15 cellular contexts compared by ENCODE assay signal in the genomic region with DNA sequence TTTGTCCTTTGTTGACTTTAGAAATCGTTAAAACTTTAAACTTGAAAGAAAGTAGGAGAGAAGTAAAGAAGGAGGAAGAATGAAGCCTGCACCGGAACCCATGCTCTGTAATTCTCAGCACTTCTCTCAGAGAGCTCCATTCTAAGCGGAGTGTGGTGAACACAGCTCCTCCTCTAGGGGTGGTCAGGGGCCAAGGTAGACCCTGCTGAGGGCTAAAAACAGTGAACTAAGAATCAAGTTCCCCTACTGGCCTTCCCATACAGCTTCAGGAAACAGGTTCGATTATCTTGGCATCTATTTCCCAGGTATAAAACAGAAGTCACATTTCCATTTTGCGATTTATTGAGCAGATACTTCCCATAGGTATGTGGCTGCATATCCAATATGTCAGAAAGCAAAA.
DNase-seq lines count a peak whose midpoint lies in the region; ATAC-seq and TF ChIP-seq lines count a peak whose summit lies in the region.
"Had no signal": no experiment of that assay in that cellular context is flagged by ENCODE, and none has a peak within 500 bp of the region (broad histone marks: within the 10 kb centered on the region; RNA-seq: fewer than 3 reads in every experiment).

No MANE protein-coding gene starts in this region.

- peaks cover 10 to 22% of the 10 kb centered on the region in 2 experiments; a peak in 3 of 4 replicates for H3K4me1 ChIP-seq in SK-N-SH (ENCODE audit: control insufficient read depth in 1 of 2, insufficient read depth in 2 of 2, low read depth in 1 of 2, low read length in 1 of 2)
- H3K4me1 ChIP-seq in RWPE2 (ENCODE audit: insufficient read depth, poor library complexity, severe bottlenecking), result peaks cover 14% of the 10 kb centered on the region
- peaks cover 13% of the 10 kb centered on the region for H3K4me1 ChIP-seq in foreskin keratinocyte
- H3K4me1 ChIP-seq in prostate gland (replicated peaks), result no peaks in the 10 kb centered on the region
- H3K4me1 ChIP-seq: Caco-2 had no signal

- no peak for TF ChIP-seq RAD21 in SK-N-SH (IDR thresholded peaks at IDR 0.05; ENCODE audit: low read length)

- H4K20me1 ChIP-seq in SK-N-SH (ENCODE audit: insufficient read depth), result no peaks in the 10 kb centered on the region

- CTCF ChIA-PET in SK-N-SH (lab: Yijun Ruan, JAX), result interaction anchor here (0.6 to 2.6 kb wide), 9 partner anchors 12 to 257 kb away, joined by 3 to 8 read pairs (median 5); no protein-coding TSS in a partner anchor

- no peak for ATAC-seq in SK-N-SH treated with all-trans-retinoic acid at 6 μM for 48 hours
- ATAC-seq in RWPE2 (ENCODE audit: low read depth), result no peak
- ATAC-seq in foreskin keratinocyte, result no peak
- ATAC-seq in GM18517 (IDR thresholded peaks at IDR 0.05; ENCODE audit: unreplicated experiment), result no peak

- H3K9me3 Mint-ChIP-seq in progenitor cell of endocrine pancreas (ENCODE audit: low read depth), result no peaks in the 10 kb centered on the region
- H3K9me3 Mint-ChIP-seq: CD8-positive, alpha-beta memory T cell had no signal

- H3K27ac ChIP-seq in SK-N-SH (ENCODE audit: low read depth in 2 of 2, low read length in 1 of 2) (no peak overlapping the region), RWPE2 (ENCODE audit: poor library complexity, severe bottlenecking) (peak overlapping the region; percentile 91), foreskin keratinocyte (peak overlapping the region; percentile 22), prostate gland (no peak overlapping the region)
- H3K27ac ChIP-seq: 22Rv1 had no signal

- TF ChIP-seq POLR2A in prostate gland (IDR thresholded peaks at IDR 0.05), result no peak

- no peak overlapping the region for H3K4me2 ChIP-seq in SK-N-SH

- peaks cover 17% of the 10 kb centered on the region for H3K4me1 Mint-ChIP-seq in progenitor cell of endocrine pancreas (ENCODE audit: low read depth)
- H3K4me1 Mint-ChIP-seq: CD8-positive, alpha-beta memory T cell; IgD-negative memory B cell had no signal

- WGBS in SK-N-SH (ENCODE audit: low lambda C conversion rate), result 91% methylated on average over 5 of the region's 5 CpGs
- WGBS in prostate gland, result 59% methylated on average over 5 of the region's 5 CpGs

- H3K27me3 ChIP-seq in SK-N-SH (ENCODE audit: insufficient read depth), result no peaks in the 10 kb centered on the region
- no peaks in the 10 kb centered on the region for H3K27me3 ChIP-seq in RWPE2 (ENCODE audit: insufficient read depth, poor library complexity, severe bottlenecking)
- no peaks in the 10 kb centered on the region for H3K27me3 ChIP-seq in foreskin keratinocyte
- H3K27me3 ChIP-seq in prostate gland (replicated peaks; ENCODE audit: insufficient read depth), result no peaks in the 10 kb centered on the region

- H3K4me3 ChIP-seq in SK-N-SH (ENCODE audit: low read depth in 2 of 2, low read length in 1 of 2), result no peak overlapping the region
- H3K4me3 ChIP-seq in RWPE2 (ENCODE audit: severe bottlenecking), result no peak overlapping the region
- H3K4me3 ChIP-seq in prostate gland, result no peak overlapping the region

- no peak overlapping the region for H3K27ac Mint-ChIP-seq in progenitor cell of endocrine pancreas
- H3K27ac Mint-ChIP-seq: CD14-positive monocyte; CD8-positive, alpha-beta memory T cell had no signal

- H3K9me3 ChIP-seq in SK-N-SH, result no peaks in the 10 kb centered on the region
- no peaks in the 10 kb centered on the region for H3K9me3 ChIP-seq in RWPE2 (ENCODE audit: severe bottlenecking)
- no peaks in the 10 kb centered on the region for H3K9me3 ChIP-seq in prostate gland
- H3K9me3 ChIP-seq: Caco-2 had no signal

- H3F3A ChIP-seq in SK-N-SH (replicated peaks; ENCODE audit: insufficient read depth), result peaks cover 12% of the 10 kb centered on the region

- H3K9me2 ChIP-seq in SK-N-SH, result no peaks in the 10 kb centered on the region

- intact Hi-C loops in prostate gland (cut with DNase I), result no loop called here

- no peaks in the 10 kb centered on the region for H3K36me3 Mint-ChIP-seq in progenitor cell of endocrine pancreas (ENCODE audit: insufficient read depth)
- H3K36me3 Mint-ChIP-seq: IgD-negative memory B cell had no signal

- H3K27me3 Mint-ChIP-seq in progenitor cell of endocrine pancreas, result peaks cover 11% of the 10 kb centered on the region

- H3K36me3 ChIP-seq in SK-N-SH (replicated peaks in 1 of 2; ENCODE audit: control insufficient read depth in 1 of 2, insufficient read depth in 2 of 2, low read length in 1 of 2) (no peaks in the 10 kb centered on the region), RWPE2 (ENCODE audit: low read depth) (no peaks in the 10 kb centered on the region), prostate gland (no peaks in the 10 kb centered on the region)

- TF ChIP-seq CTCF in SK-N-SH (IDR thresholded peaks at IDR 0.05) (no peak), RWPE2 (IDR thresholded peaks at IDR 0.05; ENCODE audit: poor library complexity, severe bottlenecking) (no peak), foreskin keratinocyte (conservative IDR thresholded peaks at IDR 0.05) (no peak), progenitor cell of endocrine pancreas (IDR thresholded peaks at IDR 0.05; ENCODE audit: unreplicated experiment) (peak; percentile 16), prostate gland (IDR thresholded peaks at IDR 0.05) (no peak)

- no peaks in the 10 kb centered on the region for H3K79me2 ChIP-seq in SK-N-SH (ENCODE audit: insufficient read depth)

- POLR2A ChIA-PET in SK-N-SH (lab: Yijun Ruan, JAX), result no interaction called here

- no peak for DNase-seq in SK-N-SH
- no peak for DNase-seq in RWPE2 (ENCODE audit: low spot score)
- no peak for DNase-seq in foreskin keratinocyte
- no peak for DNase-seq in progenitor cell of endocrine pancreas (ENCODE audit: low spot score, unreplicated experiment)
- DNase-seq in NCI-H1105 treated with DMSO at 0.1 percent for 48 hours (lab: John Stamatoyannopoulos, UW), result no peak
- DNase-seq in prostate gland (ENCODE audit: low spot score), result no peak
- DNase-seq: Caco-2; CD8-positive, alpha-beta memory T cell; DND-41; GF-D8 had no signal

- H3K4me3 Mint-ChIP-seq in progenitor cell of endocrine pancreas (ENCODE audit: low read depth), result no peak overlapping the region
- H3K4me3 Mint-ChIP-seq: CD14-positive monocyte; CD8-positive, alpha-beta memory T cell; IgD-negative memory B cell had no signal

- H2AFZ ChIP-seq in SK-N-SH (ENCODE audit: low read depth), result 0 out of 2 replicates have a peak overlapping the region, but pooled peaks have one; percentile 1

- no peak for TF ChIP-seq EP300 in SK-N-SH (IDR thresholded peaks at IDR 0.05; ENCODE audit: borderline replicate concordance in 1 of 2, low read depth in 1 of 2, low read length in 1 of 2)

- H3K9ac ChIP-seq in SK-N-SH, result no peak overlapping the region

TF ChIP-seq in SK-N-SH, 30 proteins besides CTCF, POLR2A, EP300 and RAD21:
- TF ChIP-seq RFX5 (IDR thresholded peaks at IDR 0.05; ENCODE audit: low read length) (no peak), ELF1 (IDR thresholded peaks at IDR 0.05) (no peak)
TF ChIP-seq in SK-N-SH: peak in this region for 0.

TF ChIP-seq in SK-N-SH treated with all-trans-retinoic acid at 6 μM for 48 hours, 23 proteins besides CTCF, POLR2A, EP300 and RAD21 (continues in another document):
- TF ChIP-seq ZFP3 (CRISPR knock-in tag; IDR thresholded peaks at IDR 0.05), result no peak
- no peak for TF ChIP-seq GLIS3 (CRISPR knock-in tag; IDR thresholded peaks at IDR 0.05)
- no peak for TF ChIP-seq PPARA (CRISPR knock-in tag; IDR thresholded peaks at IDR 0.05; ENCODE audit: borderline replicate concordance)
- TF ChIP-seq RARB (CRISPR knock-in tag; IDR thresholded peaks at IDR 0.05), result no peak
- no peak for TF ChIP-seq ESRRG (CRISPR knock-in tag; IDR thresholded peaks at IDR 0.05)
- no peak for TF ChIP-seq TOX (CRISPR knock-in tag; IDR thresholded peaks at IDR 0.05; ENCODE audit: borderline replicate concordance)
- TF ChIP-seq ZNF8 (CRISPR knock-in tag; IDR thresholded peaks at IDR 0.05), result no peak
- no peak for TF ChIP-seq SNAI2 (CRISPR knock-in tag; IDR thresholded peaks at IDR 0.05)
- no peak for TF ChIP-seq ZFP30 (CRISPR knock-in tag; IDR thresholded peaks at IDR 0.05)
- TF ChIP-seq, protein P1, sequence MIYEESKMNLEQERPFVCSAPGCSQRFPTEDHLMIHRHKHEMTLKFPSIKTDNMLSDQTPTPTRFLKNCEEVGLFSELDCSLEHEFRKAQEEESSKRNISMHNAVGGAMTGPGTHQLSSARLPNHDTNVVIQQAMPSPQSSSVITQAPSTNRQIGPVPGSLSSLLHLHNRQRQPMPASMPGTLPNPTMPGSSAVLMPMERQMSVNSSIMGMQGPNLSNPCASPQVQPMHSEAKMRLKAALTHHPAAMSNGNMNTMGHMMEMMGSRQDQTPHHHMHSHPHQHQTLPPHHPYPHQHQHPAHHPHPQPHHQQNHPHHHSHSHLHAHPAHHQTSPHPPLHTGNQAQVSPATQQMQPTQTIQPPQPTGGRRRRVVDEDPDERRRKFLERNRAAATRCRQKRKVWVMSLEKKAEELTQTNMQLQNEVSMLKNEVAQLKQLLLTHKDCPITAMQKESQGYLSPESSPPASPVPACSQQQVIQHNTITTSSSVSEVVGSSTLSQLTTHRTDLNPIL (CRISPR knock-in tag; IDR thresholded peaks at IDR 0.05; ENCODE audit: low read depth), result no peak
- no peak for TF ChIP-seq OSR1 (CRISPR knock-in tag; IDR thresholded peaks at IDR 0.05)
- no peak for TF ChIP-seq CSDC2 (CRISPR knock-in tag; IDR thresholded peaks at IDR 0.05)
- TF ChIP-seq, protein P2, sequence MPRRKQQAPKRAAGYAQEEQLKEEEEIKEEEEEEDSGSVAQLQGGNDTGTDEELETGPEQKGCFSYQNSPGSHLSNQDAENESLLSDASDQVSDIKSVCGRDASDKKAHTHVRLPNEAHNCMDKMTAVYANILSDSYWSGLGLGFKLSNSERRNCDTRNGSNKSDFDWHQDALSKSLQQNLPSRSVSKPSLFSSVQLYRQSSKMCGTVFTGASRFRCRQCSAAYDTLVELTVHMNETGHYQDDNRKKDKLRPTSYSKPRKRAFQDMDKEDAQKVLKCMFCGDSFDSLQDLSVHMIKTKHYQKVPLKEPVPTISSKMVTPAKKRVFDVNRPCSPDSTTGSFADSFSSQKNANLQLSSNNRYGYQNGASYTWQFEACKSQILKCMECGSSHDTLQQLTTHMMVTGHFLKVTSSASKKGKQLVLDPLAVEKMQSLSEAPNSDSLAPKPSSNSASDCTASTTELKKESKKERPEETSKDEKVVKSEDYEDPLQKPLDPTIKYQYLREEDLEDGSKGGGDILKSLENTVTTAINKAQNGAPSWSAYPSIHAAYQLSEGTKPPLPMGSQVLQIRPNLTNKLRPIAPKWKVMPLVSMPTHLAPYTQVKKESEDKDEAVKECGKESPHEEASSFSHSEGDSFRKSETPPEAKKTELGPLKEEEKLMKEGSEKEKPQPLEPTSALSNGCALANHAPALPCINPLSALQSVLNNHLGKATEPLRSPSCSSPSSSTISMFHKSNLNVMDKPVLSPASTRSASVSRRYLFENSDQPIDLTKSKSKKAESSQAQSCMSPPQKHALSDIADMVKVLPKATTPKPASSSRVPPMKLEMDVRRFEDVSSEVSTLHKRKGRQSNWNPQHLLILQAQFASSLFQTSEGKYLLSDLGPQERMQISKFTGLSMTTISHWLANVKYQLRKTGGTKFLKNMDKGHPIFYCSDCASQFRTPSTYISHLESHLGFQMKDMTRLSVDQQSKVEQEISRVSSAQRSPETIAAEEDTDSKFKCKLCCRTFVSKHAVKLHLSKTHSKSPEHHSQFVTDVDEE (CRISPR knock-in tag; IDR thresholded peaks at IDR 0.05), result no peak

Comparison
In these comparisons a context has a peak if more than half of its experiments do, and no peak if none do; other contexts are left out.
1. H3K27ac ChIP-seq: peak in RWPE2 (single experiment) and foreskin keratinocyte (single experiment); none in SK-N-SH (0 of 2) and prostate gland (0 of 2).